ENCODE assay signal across 9 cellular contexts in the genomic region with DNA sequence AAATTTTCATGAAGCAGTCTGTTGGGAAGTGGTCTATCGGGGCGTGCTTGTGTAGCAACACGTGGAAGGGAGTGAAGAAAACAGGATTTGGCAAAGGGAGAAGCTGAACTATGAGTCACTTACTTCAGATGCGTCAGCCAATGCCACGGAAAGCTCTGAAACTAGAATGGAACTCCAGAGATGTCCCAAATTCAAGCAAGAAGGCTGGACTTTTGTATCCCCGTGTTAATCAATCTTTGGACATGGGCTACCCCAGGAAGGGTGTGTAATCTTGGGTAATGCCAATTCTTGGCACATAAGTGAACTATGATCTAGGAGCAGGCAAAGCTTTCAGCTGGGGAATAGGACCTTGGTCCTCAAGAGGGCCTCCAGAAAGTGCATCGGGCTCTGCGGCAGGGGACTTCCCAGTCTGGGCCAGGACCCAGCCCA.
DNase-seq lines count a peak whose midpoint lies in the region; ATAC-seq and TF ChIP-seq lines count a peak whose summit lies in the region.
"Had no signal": no experiment of that assay in that cellular context is flagged by ENCODE, and none has a peak within 500 bp of the region (broad histone marks: within the 10 kb centered on the region; RNA-seq: fewer than 3 reads in every experiment).

No MANE protein-coding gene starts in this region.

- H3K4me1 Mint-ChIP-seq in nephron progenitor cell = peaks cover 88% of the 10 kb centered on the region

- H4K20me1 ChIP-seq in MM.1S (ENCODE audit: insufficient read depth, low read length) = no peaks in the 10 kb centered on the region

- H3K4me3 ChIP-seq in MM.1S (ENCODE audit: low read length) = no peak overlapping the region

- no peaks in the 10 kb centered on the region for H3K27me3 ChIP-seq in MM.1S (replicated peaks; ENCODE audit: insufficient read depth, low read length)

- H3K9me3 Mint-ChIP-seq in nephron progenitor cell = no peaks in the 10 kb centered on the region

- H3K27ac Mint-ChIP-seq in nephron progenitor cell = peak overlapping the region; percentile 82

- no peaks in the 10 kb centered on the region for H3K9me3 ChIP-seq in MM.1S (replicated peaks; ENCODE audit: insufficient read depth, low read length)

- no peaks in the 10 kb centered on the region for H3K9me2 ChIP-seq in MM.1S (replicated peaks; ENCODE audit: insufficient read depth, low read length)

- H3F3A ChIP-seq in MM.1S (ENCODE audit: insufficient read depth, low read length) = 0 out of 2 replicates have a peak, but pooled peaks cover 7% of the 10 kb centered on the region

- H3K4me2 ChIP-seq in MM.1S (ENCODE audit: low read depth, low read length) = peak overlapping the region; percentile 40; the same call in 1 of the 2 replicates

- no peak for TF ChIP-seq CTCF in MM.1S (IDR thresholded peaks at IDR 0.05; ENCODE audit: low read length)
- TF ChIP-seq CTCF in nephron progenitor cell (IDR thresholded peaks at IDR 0.05) = no peak

- no peaks in the 10 kb centered on the region for H3K36me3 Mint-ChIP-seq in nephron progenitor cell (ENCODE audit: low read depth)

- peaks cover 18% of the 10 kb centered on the region for H3K27me3 Mint-ChIP-seq in nephron progenitor cell (ENCODE audit: low read depth, poor library complexity)

- H3K4me3 Mint-ChIP-seq in nephron progenitor cell = no peak overlapping the region

- peaks cover 6% of the 10 kb centered on the region for H3K4me1 ChIP-seq in MM.1S (ENCODE audit: low read length)

- H3K27ac ChIP-seq in MM.1S (ENCODE audit: low read length) = no peak overlapping the region

- no peak for ATAC-seq in GM21447 (IDR thresholded peaks at IDR 0.05; ENCODE audit: unreplicated experiment)

- H3K36me3 ChIP-seq in MM.1S (replicated peaks; ENCODE audit: insufficient read depth, low read length) = no peaks in the 10 kb centered on the region

- no peak overlapping the region for H3K9ac ChIP-seq in MM.1S (ENCODE audit: low read length)

- H3K79me2 ChIP-seq in MM.1S (ENCODE audit: low read length) = no peaks in the 10 kb centered on the region

- H2AFZ ChIP-seq in MM.1S (ENCODE audit: low read length) = no peak overlapping the region

- in situ Hi-C loops in ACHN (cut with HindIII; ENCODE audit: low pct_ligation_motif_present, low pct_unique_long_range_greater_than_20kb, low sequenced_read_pairs) = no loop called here

- DNase-seq in ACHN (peak; percentile 26), MM.1S (no peak), dedifferentiated amniotic fluid mesenchymal stem cell (ENCODE audit: extremely low spot score) (peak; percentile 78), nephron progenitor cell (no peak), glomerular visceral epithelial cell (ENCODE audit: extremely low spot score) (no peak), NCI-H1930 (lab: John Stamatoyannopoulos, UW) (no peak), NCI-H2171 (lab: John Stamatoyannopoulos, UW) (no peak)
- DNase-seq: islet precursor cell had no signal

Comparison
In these comparisons a context has a peak if more than half of its experiments do, and no peak if none do; other contexts are left out.
1. DNase-seq: peak in ACHN (single experiment) and dedifferentiated amniotic fluid mesenchymal stem cell (single experiment); none in MM.1S (single experiment), nephron progenitor cell (single experiment), glomerular visceral epithelial cell (single experiment), NCI-H1930 (0 of 2) and NCI-H2171 (single experiment).